1 cellular context compared by ENCODE assay signal in the genomic region with DNA sequence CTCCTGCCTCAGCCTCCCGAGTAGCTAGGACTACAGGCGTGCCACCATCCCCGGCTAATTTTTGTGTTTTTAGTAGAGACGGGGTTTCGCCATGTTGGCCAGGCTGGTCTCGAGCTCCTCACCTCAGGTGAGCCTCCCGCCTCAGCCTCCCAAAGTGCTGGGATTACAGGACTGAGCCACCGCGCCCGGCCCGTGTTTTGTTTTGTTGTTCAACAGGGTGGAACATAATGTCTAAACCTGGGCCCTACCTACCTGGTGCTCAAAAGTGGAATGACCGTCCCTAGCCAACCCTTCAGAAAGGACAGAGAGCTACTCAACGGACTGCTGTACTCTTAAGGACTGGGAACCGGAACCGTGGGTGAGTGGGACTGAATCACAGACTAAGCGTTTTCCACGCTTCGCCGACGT.
TF ChIP-seq lines count a peak whose summit lies in the region.

No MANE protein-coding gene starts in this region.

TF ChIP-seq in SK-N-SH, 30 proteins besides CTCF, POLR2A, EP300 and RAD21:
- no peak for TF ChIP-seq RXRA (IDR thresholded peaks at IDR 0.05; ENCODE audit: borderline replicate concordance, low read depth)
- TF ChIP-seq RCOR1 (IDR thresholded peaks at IDR 0.05; ENCODE audit: low read length), result no peak
- TF ChIP-seq REST (IDR thresholded peaks at IDR 0.05; ENCODE audit: low read depth, low read length), result no peak
- no peak for TF ChIP-seq CHD2 (IDR thresholded peaks at IDR 0.05; ENCODE audit: low read length, partially characterized antibody)
- TF ChIP-seq TCF12 (IDR thresholded peaks at IDR 0.05), result no peak
- no peak for TF ChIP-seq GABPA (IDR thresholded peaks at IDR 0.05; ENCODE audit: low read depth)
- no peak for TF ChIP-seq USF2 (IDR thresholded peaks at IDR 0.05; ENCODE audit: borderline replicate concordance, low read depth, low read length)
- no peak for TF ChIP-seq RFX5 (IDR thresholded peaks at IDR 0.05; ENCODE audit: low read length)
- no peak for TF ChIP-seq NFIC (IDR thresholded peaks at IDR 0.05; ENCODE audit: borderline replicate concordance)
- no peak for TF ChIP-seq TAF1 (IDR thresholded peaks at IDR 0.05; ENCODE audit: borderline replicate concordance, low read depth, low read length)
- TF ChIP-seq MAX (IDR thresholded peaks at IDR 0.05; ENCODE audit: low read depth), result no peak
- no peak for TF ChIP-seq GATA2 (CRISPR knock-in tag; IDR thresholded peaks at IDR 0.05)
- no peak for TF ChIP-seq FOXM1 (IDR thresholded peaks at IDR 0.05; ENCODE audit: low read depth)
- no peak for TF ChIP-seq TEAD4 (IDR thresholded peaks at IDR 0.05; ENCODE audit: borderline replicate concordance, insufficient read depth)
- no peak for TF ChIP-seq FOXJ3 (CRISPR knock-in tag; IDR thresholded peaks at IDR 0.05)
- TF ChIP-seq JUND (IDR thresholded peaks at IDR 0.05), result no peak
- TF ChIP-seq FOSL2 (IDR thresholded peaks at IDR 0.05; ENCODE audit: borderline replicate concordance, low read depth), result no peak
- TF ChIP-seq ELF1 (IDR thresholded peaks at IDR 0.05), result no peak
- TF ChIP-seq POLR2AphosphoS5 (IDR thresholded peaks at IDR 0.05; ENCODE audit: low read depth, low read length), result no peak
- no peak for TF ChIP-seq SIN3A (IDR thresholded peaks at IDR 0.05; ENCODE audit: borderline replicate concordance, low read depth, low read length)
